In the genomic region with DNA sequence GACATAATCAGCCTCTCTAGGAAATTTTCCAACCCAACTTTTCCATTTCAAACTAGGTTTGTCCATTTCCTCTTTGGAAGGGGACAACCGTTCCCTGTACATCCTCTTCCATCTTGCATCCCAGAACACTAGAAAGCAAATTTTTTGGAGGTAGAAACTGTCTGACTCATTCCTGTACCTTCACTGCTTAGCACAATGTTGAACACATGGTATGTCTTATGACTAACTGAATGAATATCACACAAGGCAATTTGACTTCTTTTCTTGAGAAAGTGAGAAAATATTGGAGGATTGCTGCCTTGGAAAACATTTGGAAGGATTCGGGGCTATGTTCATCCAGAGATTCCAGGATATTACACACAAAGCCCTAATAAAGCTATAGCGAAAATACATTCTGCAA, we compare ENCODE assay signal across 21 cellular contexts.
"Had no signal": no experiment of that assay in that cellular context is flagged by ENCODE, and none has a peak within 500 bp of the region (broad histone marks: within the 10 kb centered on the region; RNA-seq: fewer than 3 reads in every experiment).

No MANE protein-coding gene starts in this region.

- H3K4me1 ChIP-seq: psoas muscle, upper lobe of right lung had no signal

- H3K36me3 Mint-ChIP-seq: activated naive CD8-positive, alpha-beta T cell; memory B cell; naive B cell; stimulated activated effector memory CD8-positive, alpha-beta T cell treated with anti-CD3 and anti-CD28 coated beads, Interleukin-12 subunit alpha, Interleukin-12 subunit beta, amount 100 ng/mL, for 72 hours had no signal

- H3K4me1 Mint-ChIP-seq: memory B cell; naive B cell; stimulated activated effector memory CD8-positive, alpha-beta T cell treated with anti-CD3 and anti-CD28 coated beads, Interleukin-12 subunit alpha, Interleukin-12 subunit beta, amount 100 ng/mL, for 72 hours had no signal

- ATAC-seq: left ventricle myocardium superior; mucosa of descending colon; psoas muscle; stimulated activated effector memory CD8-positive, alpha-beta T cell treated with anti-CD3 and anti-CD28 coated beads, Interleukin-12 subunit alpha, Interleukin-12 subunit beta, amount 100 ng/mL, for 72 hours; upper lobe of right lung had no signal

- H3K4me3 Mint-ChIP-seq: activated naive CD8-positive, alpha-beta T cell; activated T-helper 1 cell treated with anti-CD3 and anti-CD28 coated beads, Interleukin-12 subunit alpha, Interleukin-12 subunit beta, Interleukin-2, Interleukin-4 antibody, amounts not matched to agents 30 ng/mL and 10 ng/mL and 1 ng/mL, durations not matched to agents 14 hours and 24 hours and 36 hours; memory B cell; naive B cell; stimulated activated effector memory CD8-positive, alpha-beta T cell treated with anti-CD3 and anti-CD28 coated beads, Interleukin-12 subunit alpha, Interleukin-12 subunit beta, amount 100 ng/mL, for 72 hours had no signal

- H3K27me3 Mint-ChIP-seq: activated naive CD8-positive, alpha-beta T cell had no signal

- H3K27ac ChIP-seq: psoas muscle, thoracic aorta, upper lobe of right lung had no signal

- H3K9me3 ChIP-seq: mucosa of descending colon, psoas muscle, sigmoid colon, thoracic aorta, upper lobe of right lung had no signal

- H3K27me3 ChIP-seq: dorsolateral prefrontal cortex, sigmoid colon, upper lobe of right lung had no signal

- H3K36me3 ChIP-seq: sigmoid colon, thoracic aorta, upper lobe of right lung had no signal

- H3K4me3 ChIP-seq: dorsolateral prefrontal cortex, mucosa of descending colon, psoas muscle, sigmoid colon, thoracic aorta, upper lobe of right lung had no signal

- H3K9me3 Mint-ChIP-seq: activated T-helper 1 cell treated with anti-CD3 and anti-CD28 coated beads, Interleukin-12 subunit alpha, Interleukin-12 subunit beta, Interleukin-2, Interleukin-4 antibody, amounts not matched to agents 30 ng/mL and 10 ng/mL and 1 ng/mL, durations not matched to agents 14 hours and 24 hours and 36 hours; stimulated activated effector memory CD8-positive, alpha-beta T cell treated with anti-CD3 and anti-CD28 coated beads, Interleukin-12 subunit alpha, Interleukin-12 subunit beta, amount 100 ng/mL, for 72 hours had no signal

- H3K27ac Mint-ChIP-seq: activated naive CD8-positive, alpha-beta T cell; activated T-helper 1 cell treated with anti-CD3 and anti-CD28 coated beads, Interleukin-12 subunit alpha, Interleukin-12 subunit beta, Interleukin-2, Interleukin-4 antibody, amounts not matched to agents 30 ng/mL and 10 ng/mL and 1 ng/mL, durations not matched to agents 14 hours and 24 hours and 36 hours; memory B cell; naive B cell; stimulated activated effector memory CD8-positive, alpha-beta T cell treated with anti-CD3 and anti-CD28 coated beads, Interleukin-12 subunit alpha, Interleukin-12 subunit beta, amount 100 ng/mL, for 72 hours had no signal

- DNase-seq: activated CD4-positive, alpha-beta T cell treated with anti-CD3 and anti-CD28 coated beads, Interleukin-2, amount 50 U/mL, for 48 hours; activated gamma-delta T cell treated with Interleukin-2 at 50 U/mL for 16 hours; activated T-cell treated with anti-CD3 and anti-CD28 coated beads for 4 hours; amniotic stem cell; dorsolateral prefrontal cortex; foreskin melanocyte; kidney glomerular epithelial cell; left ventricle myocardium superior; mucosa of descending colon; naive B cell; psoas muscle; sigmoid colon; stimulated activated CD4-positive, alpha-beta T cell treated with anti-CD3 and anti-CD28 coated beads, Interleukin-4, amount 100 ng/mL, for 24 hours; SW 1271; T-helper 2 cell; upper lobe of right lung had no signal
